ENCODE assay signal across 1 cellular context in the genomic region with DNA sequence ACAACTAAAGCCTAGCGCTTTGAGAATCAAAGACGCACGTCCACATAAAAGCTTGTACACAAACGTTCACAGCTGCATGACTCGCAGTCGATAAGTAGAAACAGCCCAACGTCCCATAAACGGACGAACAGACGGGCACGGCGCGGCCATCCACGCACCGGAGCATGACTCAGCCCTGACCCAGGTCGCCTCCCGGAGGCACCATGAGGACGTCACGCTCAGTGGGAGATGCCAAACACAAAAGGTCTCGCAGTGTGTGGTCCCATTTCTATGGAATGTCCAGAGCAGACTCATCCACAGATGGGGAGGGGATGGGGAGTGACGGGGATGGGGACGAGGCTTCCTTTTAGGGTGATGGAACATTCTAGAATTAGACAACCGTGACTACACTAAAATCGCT.
TF ChIP-seq lines count a peak whose summit lies in the region.

No MANE protein-coding gene starts in this region.

TF ChIP-seq in SK-N-SH, 30 proteins besides CTCF, POLR2A, EP300 and RAD21 (continued from another document):
- TF ChIP-seq, protein P1, sequence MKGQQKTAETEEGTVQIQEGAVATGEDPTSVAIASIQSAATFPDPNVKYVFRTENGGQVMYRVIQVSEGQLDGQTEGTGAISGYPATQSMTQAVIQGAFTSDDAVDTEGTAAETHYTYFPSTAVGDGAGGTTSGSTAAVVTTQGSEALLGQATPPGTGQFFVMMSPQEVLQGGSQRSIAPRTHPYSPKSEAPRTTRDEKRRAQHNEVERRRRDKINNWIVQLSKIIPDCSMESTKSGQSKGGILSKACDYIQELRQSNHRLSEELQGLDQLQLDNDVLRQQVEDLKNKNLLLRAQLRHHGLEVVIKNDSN (IDR thresholded peaks at IDR 0.05; ENCODE audit: borderline replicate concordance, low read depth): no peak
- TF ChIP-seq, protein P2, sequence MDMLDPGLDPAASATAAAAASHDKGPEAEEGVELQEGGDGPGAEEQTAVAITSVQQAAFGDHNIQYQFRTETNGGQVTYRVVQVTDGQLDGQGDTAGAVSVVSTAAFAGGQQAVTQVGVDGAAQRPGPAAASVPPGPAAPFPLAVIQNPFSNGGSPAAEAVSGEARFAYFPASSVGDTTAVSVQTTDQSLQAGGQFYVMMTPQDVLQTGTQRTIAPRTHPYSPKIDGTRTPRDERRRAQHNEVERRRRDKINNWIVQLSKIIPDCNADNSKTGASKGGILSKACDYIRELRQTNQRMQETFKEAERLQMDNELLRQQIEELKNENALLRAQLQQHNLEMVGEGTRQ (IDR thresholded peaks at IDR 0.05; ENCODE audit: borderline replicate concordance, low read depth, low read length): no peak
- TF ChIP-seq TEAD4 (IDR thresholded peaks at IDR 0.05; ENCODE audit: borderline replicate concordance, insufficient read depth): no peak
- TF ChIP-seq CHD2 (IDR thresholded peaks at IDR 0.05; ENCODE audit: low read length, partially characterized antibody): no peak
- no peak for TF ChIP-seq NRF1 (IDR thresholded peaks at IDR 0.05; ENCODE audit: low read depth, low read length)
- no peak for TF ChIP-seq GABPA (IDR thresholded peaks at IDR 0.05; ENCODE audit: low read depth)
- no peak for TF ChIP-seq FOSL2 (IDR thresholded peaks at IDR 0.05; ENCODE audit: borderline replicate concordance, low read depth)
